8 cellular contexts compared by ENCODE assay signal in the genomic region with DNA sequence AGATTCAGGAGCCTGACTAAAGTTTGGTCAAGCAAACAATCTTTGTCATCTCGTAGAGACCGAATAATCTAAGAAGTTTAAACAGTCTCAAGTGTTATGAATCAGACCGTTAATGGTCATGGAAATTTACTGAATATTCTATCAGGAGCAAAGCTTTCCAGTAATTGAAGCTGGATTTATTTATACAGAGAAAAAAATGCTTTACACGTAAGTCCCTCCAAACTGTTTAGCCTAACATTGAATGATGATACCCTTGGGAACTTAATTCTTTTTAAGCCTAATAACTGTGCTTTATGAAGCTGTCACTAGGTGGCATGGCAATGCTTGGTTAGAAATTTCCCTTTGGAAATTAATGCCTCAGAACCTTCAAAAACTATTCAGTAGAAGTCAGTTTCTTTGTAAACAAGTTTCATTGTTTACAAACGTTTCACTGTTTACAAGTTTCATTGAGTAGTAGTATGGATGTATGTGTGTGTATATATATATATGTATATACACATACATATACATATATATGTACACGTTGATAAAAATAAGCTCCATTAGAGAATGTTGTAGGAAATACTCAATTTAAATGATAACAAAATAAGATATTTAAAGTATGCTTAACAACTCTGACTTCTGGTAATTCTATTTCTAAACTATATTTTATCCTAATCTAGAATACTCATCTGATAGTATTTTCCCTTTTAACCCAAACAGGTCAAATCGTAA. TPM values are rescaled to one million over a fixed set of nuclear protein-coding genes. Genes with fewer than 3 reads are reported as not detected.
DNase-seq lines count a peak whose midpoint lies in the region; ATAC-seq and TF ChIP-seq lines count a peak whose summit lies in the region.

No MANE protein-coding gene starts in this region.

- ATAC-seq in GM21515 (IDR thresholded peaks at IDR 0.05; ENCODE audit: unreplicated experiment), result peak; percentile 70
- no peak for ATAC-seq in activated CD8-positive, alpha-beta T cell treated with anti-CD3 and anti-CD28 coated beads for 36 hours
- no peak for ATAC-seq in HG03097 (IDR thresholded peaks at IDR 0.05; ENCODE audit: low FRiP score, unreplicated experiment)

- 59% methylated on average over 7 of the region's 7 CpGs for WGBS in smooth muscle cell (ENCODE audit: low lambda C conversion rate)

- no peaks in the 10 kb centered on the region for H3K27me3 ChIP-seq in right atrium auricular region
- no peaks in the 10 kb centered on the region for H3K27me3 ChIP-seq in smooth muscle cell (ENCODE audit: low read depth)

- no peaks in the 10 kb centered on the region for H4K20me1 ChIP-seq in smooth muscle cell (ENCODE audit: low read depth)

- H2AFZ ChIP-seq in smooth muscle cell (ENCODE audit: low read depth), result no peak overlapping the region

- H3K4me1 ChIP-seq in right atrium auricular region (no peaks in the 10 kb centered on the region), smooth muscle cell (ENCODE audit: low read depth) (no peaks in the 10 kb centered on the region)

- no peak overlapping the region for H3K4me2 ChIP-seq in smooth muscle cell

- intact Hi-C loops in activated CD8-positive, alpha-beta T cell treated with anti-CD3 and anti-CD28 coated beads for 36 hours (cut with micrococcal nuclease), result loop anchor here (2.0 to 5.0 kb wide), 2 partner anchors 173 to 320 kb away; no protein-coding TSS in a partner anchor

- H3K36me3 ChIP-seq in right atrium auricular region (no peaks in the 10 kb centered on the region), smooth muscle cell (ENCODE audit: low read depth) (no peaks in the 10 kb centered on the region)

- H3K4me1 Mint-ChIP-seq in activated CD8-positive, alpha-beta T cell treated with anti-CD3 and anti-CD28 coated beads for 36 hours (ENCODE audit: low read depth), result no peaks in the 10 kb centered on the region

- no peak overlapping the region for H3K9ac ChIP-seq in smooth muscle cell (ENCODE audit: low read depth)

- H3K9me3 Mint-ChIP-seq in activated CD8-positive, alpha-beta T cell treated with anti-CD3 and anti-CD28 coated beads for 36 hours, result no peaks in the 10 kb centered on the region

- no peaks in the 10 kb centered on the region for H3K36me3 Mint-ChIP-seq in activated CD8-positive, alpha-beta T cell treated with anti-CD3 and anti-CD28 coated beads for 36 hours (ENCODE audit: low read depth)

- H3K4me3 ChIP-seq in right atrium auricular region (no peak overlapping the region), smooth muscle cell (no peak overlapping the region)

- CTCF ChIA-PET in activated CD8-positive, alpha-beta T cell treated with anti-CD3 and anti-CD28 coated beads for 36 hours (lab: Charles Lee), result interaction anchor here (0.7 to 2.3 kb wide), 7 partner anchors 11 to 437 kb away, joined by 3 to 20 read pairs (median 7); no protein-coding TSS in a partner anchor

- POLR2A ChIA-PET in activated CD8-positive, alpha-beta T cell treated with anti-CD3 and anti-CD28 coated beads for 36 hours (lab: Charles Lee), result no interaction called here

- TF ChIP-seq CTCF in activated CD8-positive, alpha-beta T cell treated with anti-CD3 and anti-CD28 coated beads for 36 hours (IDR thresholded peaks at IDR 0.05), result peak; percentile 61
- peak; percentile 52 to 77 for TF ChIP-seq CTCF in right atrium auricular region (IDR thresholded peaks at IDR 0.05)
- TF ChIP-seq CTCF in smooth muscle cell (IDR thresholded peaks at IDR 0.05; ENCODE audit: borderline replicate concordance, insufficient read depth, poor library complexity, severe bottlenecking), result peak; percentile 72

- H3K27ac ChIP-seq in right atrium auricular region (peak overlapping the region; percentile 7 to 45), smooth muscle cell (ENCODE audit: low read depth) (no peak overlapping the region)

- H3K9me3 ChIP-seq in right atrium auricular region, result no peaks in the 10 kb centered on the region
- no peaks in the 10 kb centered on the region for H3K9me3 ChIP-seq in smooth muscle cell (replicated peaks; ENCODE audit: low read depth)

- H3K27me3 Mint-ChIP-seq in activated CD8-positive, alpha-beta T cell treated with anti-CD3 and anti-CD28 coated beads for 36 hours, result no peaks in the 10 kb centered on the region

- H3K4me3 Mint-ChIP-seq in activated CD8-positive, alpha-beta T cell treated with anti-CD3 and anti-CD28 coated beads for 36 hours, result no peak overlapping the region

- no peaks in the 10 kb centered on the region for H3K79me2 ChIP-seq in smooth muscle cell (ENCODE audit: low read depth)

- no peaks in the 10 kb centered on the region for H3F3A ChIP-seq in smooth muscle cell (ENCODE audit: low read depth)

- DNase-seq in DMS153 (lab: John Stamatoyannopoulos, UW), result peak; percentile 11
- DNase-seq in NCI-H1105 (lab: John Stamatoyannopoulos, UW), result peak; percentile 28
- DNase-seq in activated CD8-positive, alpha-beta T cell treated with anti-CD3 and anti-CD28 coated beads for 36 hours, result peak; percentile 7
- DNase-seq in right atrium auricular region (ENCODE audit: low spot score), result no peak
- DNase-seq in smooth muscle cell (lab: John Stamatoyannopoulos, UW; ENCODE audit: unreplicated experiment), result no peak
- no peak for DNase-seq in activated gamma-delta T cell (lab: John Stamatoyannopoulos, UW)

- H3K27ac Mint-ChIP-seq in activated CD8-positive, alpha-beta T cell treated with anti-CD3 and anti-CD28 coated beads for 36 hours, result no peak overlapping the region

RNA-seq across cellular contexts. Expression of gene DEPDC4, which starts 32.1 kb away (rescaled TPM):
- 1 to 10 TPM; 1.6 to 3.7 TPM for total RNA-seq in activated CD8-positive, alpha-beta T cell treated with anti-CD3 and anti-CD28 coated beads for 36 hours
- total RNA-seq in right atrium auricular region (under 1 TPM in 1 of 2 donors, not detected in 1; 0.44 TPM), smooth muscle cell (4.1 and 13.5 TPM in 2 replicates)
- polyA plus RNA-seq in smooth muscle cell, result 0.49 and 1.2 TPM in 2 replicates

RNA-seq across cellular contexts. Expression of gene SCYL2, which starts 32.2 kb away (rescaled TPM):
- total RNA-seq in activated CD8-positive, alpha-beta T cell treated with anti-CD3 and anti-CD28 coated beads for 36 hours, result 10 to 100 TPM; 21.9 to 25.4 TPM
- total RNA-seq in right atrium auricular region (10 to 100 TPM; 21.1 to 36.9 TPM), smooth muscle cell (105 and 123 TPM in 2 replicates)
- 20.4 and 24.3 TPM in 2 replicates for polyA plus RNA-seq in smooth muscle cell

RNA-seq across cellular contexts. Expression of gene ACTR6, which starts 34.1 kb away (rescaled TPM):
- 10 to 100 TPM; 26.3 to 30.9 TPM for total RNA-seq in activated CD8-positive, alpha-beta T cell treated with anti-CD3 and anti-CD28 coated beads for 36 hours
- total RNA-seq in right atrium auricular region (10 to 100 TPM; 12.1 to 19.4 TPM), smooth muscle cell (27.3 and 57.3 TPM in 2 replicates)
- 19.7 and 21.7 TPM in 2 replicates for polyA plus RNA-seq in smooth muscle cell

Comparison
In these comparisons a context has a peak if more than half of its experiments do, and no peak if none do; other contexts are left out.
1. DNase-seq: peak in DMS153 (single experiment), NCI-H1105 (single experiment) and activated CD8-positive, alpha-beta T cell treated with anti-CD3 and anti-CD28 coated beads for 36 hours (single experiment); none in right atrium auricular region (single experiment), smooth muscle cell (single experiment) and activated gamma-delta T cell (single experiment).
2. Peak in every context shown above with its lines, with median percentiles within 50 percentile points of each other: CTCF ChIP-seq.